ENCODE assay signal across 8 cellular contexts in genomic region chr4:40196724-40197281, GRCh38. TPM values are rescaled to one million over a fixed set of nuclear protein-coding genes. Genes with fewer than 3 reads are reported as not detected.
A peak's percentile ranks its signal among the peaks of the same experiment; 100 is the strongest.
DNase-seq lines count a peak whose midpoint lies in the region; ATAC-seq and TF ChIP-seq lines count a peak whose summit lies in the region.

A gene with protein sequence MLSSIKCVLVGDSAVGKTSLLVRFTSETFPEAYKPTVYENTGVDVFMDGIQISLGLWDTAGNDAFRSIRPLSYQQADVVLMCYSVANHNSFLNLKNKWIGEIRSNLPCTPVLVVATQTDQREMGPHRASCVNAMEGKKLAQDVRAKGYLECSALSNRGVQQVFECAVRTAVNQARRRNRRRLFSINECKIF (plus strand): TSS chr4:40197031. CDS start chr4:40243387, 46,356 bp downstream.

- no peaks in the 10 kb centered on the region for H3K27me3 Mint-ChIP-seq in CD4-positive, alpha-beta memory T cell
- no peaks in the 10 kb centered on the region for H3K27me3 Mint-ChIP-seq in activated CD8-positive, alpha-beta T cell treated with anti-CD3 and anti-CD28 coated beads for 36 hours
- peaks cover 8 to 47% (median 47%) of the 10 kb centered on the region in 3 donors for H3K27me3 Mint-ChIP-seq in immature natural killer cell (ENCODE audit: low read depth in 3 of 3)

- POLR2A ChIA-PET in CD4-positive, alpha-beta memory T cell (lab: Charles Lee; ENCODE audit: partially characterized antibody): interaction anchor here (0.6 to 27.4 kb wide), 16 partner anchors 10 to 543 kb away, joined by 3 to 1182 read pairs (median 13); partner anchors contain the start of gene N4BP2
- POLR2A ChIA-PET in activated CD8-positive, alpha-beta T cell treated with anti-CD3 and anti-CD28 coated beads for 36 hours (lab: Charles Lee): interaction anchor here (0.7 to 16.4 kb wide), 16 partner anchors 11 to 260 kb away, joined by 3 to 447 read pairs (median 5); partner anchors contain the start of gene N4BP2

- H3K4me3 ChIP-seq in CD4-positive, alpha-beta memory T cell (ENCODE audit: low read length in 2 of 2): peak within 1 kb of the TSS; percentile 84 to 98
- H3K4me3 ChIP-seq in HUES48 (ENCODE audit: low read depth, low read length): peak within 1 kb of the TSS; percentile 28
- no peak within 1 kb of the TSS for H3K4me3 ChIP-seq in lower leg skin (ENCODE audit: low read depth, poor library complexity, severe bottlenecking)

- peak within 1 kb of the TSS; percentile 45 for H3K9ac ChIP-seq in HUES48 (ENCODE audit: low read depth, low read length)

- H3K27me3 ChIP-seq in CD4-positive, alpha-beta memory T cell (ENCODE audit: insufficient read depth, low read length): no peaks in the 10 kb centered on the region
- H3K27me3 ChIP-seq in HUES48 (ENCODE audit: control insufficient read depth, insufficient read depth, low read length): no peaks in the 10 kb centered on the region

- TF ChIP-seq CTCF in activated CD8-positive, alpha-beta T cell treated with anti-CD3 and anti-CD28 coated beads for 36 hours (IDR thresholded peaks at IDR 0.05): no peak
- no peak for TF ChIP-seq CTCF in lower leg skin (IDR thresholded peaks at IDR 0.05)

- H3K36me3 ChIP-seq in CD4-positive, alpha-beta memory T cell (ENCODE audit: insufficient read depth, low read length): no peaks in the 10 kb centered on the region
- no peaks in the 10 kb centered on the region for H3K36me3 ChIP-seq in HUES48 (ENCODE audit: control insufficient read depth, insufficient read depth, low read length)

- peaks cover 29 to 83% (median 39%) of the 10 kb centered on the region in 4 donors for H3K4me1 Mint-ChIP-seq in CD4-positive, alpha-beta memory T cell
- H3K4me1 Mint-ChIP-seq in activated CD8-positive, alpha-beta T cell treated with anti-CD3 and anti-CD28 coated beads for 36 hours (ENCODE audit: low read depth): peaks cover 41% of the 10 kb centered on the region
- H3K4me1 Mint-ChIP-seq in immature natural killer cell: peaks cover 86 to 88% of the 10 kb centered on the region in 2 donors

- TF ChIP-seq POLR2A in lower leg skin (IDR thresholded peaks at IDR 0.05): no peak

- H3K27ac ChIP-seq in CD4-positive, alpha-beta memory T cell (ENCODE audit: low read depth, low read length): peak within 1 kb of the TSS; percentile 99
- H3K27ac ChIP-seq in HUES48 (ENCODE audit: low read depth, low read length): peak within 1 kb of the TSS; percentile 74

- WGBS in lower leg skin, 2 donors: 60 to 65% methylated on average over 14 of the region's 14 CpGs

- no peaks in the 10 kb centered on the region for H3K9me3 ChIP-seq in CD4-positive, alpha-beta memory T cell (ENCODE audit: control insufficient read depth in 1 of 2, low read length in 2 of 2)
- H3K9me3 ChIP-seq in HUES48 (ENCODE audit: control insufficient read depth, insufficient read depth, low read length): no peaks in the 10 kb centered on the region

- peak; percentile 34 for ATAC-seq in activated CD8-positive, alpha-beta T cell treated with anti-CD3 and anti-CD28 coated beads for 36 hours
- ATAC-seq in GM18502 (IDR thresholded peaks at IDR 0.05; ENCODE audit: poor library complexity, unreplicated experiment): no peak

- H3K4me1 ChIP-seq in CD4-positive, alpha-beta memory T cell (ENCODE audit: insufficient read depth, low read length): peaks cover 48% of the 10 kb centered on the region
- peaks cover 65% of the 10 kb centered on the region for H3K4me1 ChIP-seq in HUES48 (ENCODE audit: control insufficient read depth, insufficient read depth, low read length)

- H3K4me3 Mint-ChIP-seq in CD4-positive, alpha-beta memory T cell: peak within 1 kb of the TSS; percentile 95 to 100 (median 98)
- peak within 1 kb of the TSS; percentile 99 for H3K4me3 Mint-ChIP-seq in activated CD8-positive, alpha-beta T cell treated with anti-CD3 and anti-CD28 coated beads for 36 hours
- peak within 1 kb of the TSS; percentile 94 to 97 (median 95) for H3K4me3 Mint-ChIP-seq in immature natural killer cell

- peak; percentile 83 to 94 (median 86) for DNase-seq in CD4-positive, alpha-beta memory T cell
- peak; percentile 93 for DNase-seq in activated CD8-positive, alpha-beta T cell treated with anti-CD3 and anti-CD28 coated beads for 36 hours
- peak; percentile 78 to 81 (median 81) for DNase-seq in immature natural killer cell
- DNase-seq in stimulated activated naive CD4-positive, alpha-beta T cell (lab: John Stamatoyannopoulos, UW): peak; percentile 67 to 88 (median 79)
- DNase-seq in lower leg skin (ENCODE audit: low spot score in 2 of 2): no peak
- no peak for DNase-seq in AG20443 (ENCODE audit: low spot score)

- CTCF ChIA-PET in CD4-positive, alpha-beta memory T cell (lab: Charles Lee; ENCODE audit: partially characterized antibody): interaction anchor here (1.0 to 7.7 kb wide), 13 partner anchors 9 to 141 kb away, joined by 3 to 115 read pairs (median 8); no protein-coding TSS in a partner anchor
- CTCF ChIA-PET in activated CD8-positive, alpha-beta T cell treated with anti-CD3 and anti-CD28 coated beads for 36 hours (lab: Charles Lee): interaction anchor here (0.8 to 6.3 kb wide), 12 partner anchors 11 to 141 kb away, joined by 3 to 40 read pairs (median 4); partner anchors contain the start of gene N4BP2

- H3K27ac Mint-ChIP-seq in CD4-positive, alpha-beta memory T cell: peak within 1 kb of the TSS; percentile 98 to 100 (median 100)
- peak within 1 kb of the TSS; percentile 99 for H3K27ac Mint-ChIP-seq in activated CD8-positive, alpha-beta T cell treated with anti-CD3 and anti-CD28 coated beads for 36 hours
- peak within 1 kb of the TSS; percentile 96 to 100 (median 98) for H3K27ac Mint-ChIP-seq in immature natural killer cell

- peaks cover 0 to 5% (median 0%) of the 10 kb centered on the region in 8 donors for H3K9me3 Mint-ChIP-seq in CD4-positive, alpha-beta memory T cell
- H3K9me3 Mint-ChIP-seq in activated CD8-positive, alpha-beta T cell treated with anti-CD3 and anti-CD28 coated beads for 36 hours: peaks cover 5% of the 10 kb centered on the region
- H3K9me3 Mint-ChIP-seq in immature natural killer cell: no peaks in the 10 kb centered on the region

- intact Hi-C loops in CD4-positive, alpha-beta memory T cell (cut with micrococcal nuclease): loop anchor here (1.0 to 10.0 kb wide), 6 partner anchors 30 to 1532 kb away; partner anchors contain the start of genes KLF3, SMIM14 and UBE2K
- intact Hi-C loops in activated CD8-positive, alpha-beta T cell treated with anti-CD3 and anti-CD28 coated beads for 36 hours (cut with micrococcal nuclease): loop anchor here (5.0 kb wide), 1 partner anchor 140 kb away; the partner anchor contains the start of gene N4BP2
- intact Hi-C loops in lower leg skin (cut with DNase I; ENCODE audit: low total_unique reads): no loop called here

- peaks cover 19 to 53% of the 10 kb centered on the region in 2 donors for H3K36me3 Mint-ChIP-seq in CD4-positive, alpha-beta memory T cell
- peaks cover 52% of the 10 kb centered on the region for H3K36me3 Mint-ChIP-seq in activated CD8-positive, alpha-beta T cell treated with anti-CD3 and anti-CD28 coated beads for 36 hours (ENCODE audit: low read depth)
- peaks cover 0 to 6% (median 3%) of the 10 kb centered on the region in 3 donors for H3K36me3 Mint-ChIP-seq in immature natural killer cell

RNA-seq across cellular contexts. Expression of the gene that starts here (rescaled TPM):
- 100 to 1,000 TPM; 198 to 200 TPM for total RNA-seq in CD4-positive, alpha-beta memory T cell
- 100 to 1,000 TPM; 266 to 486 TPM for polyA plus RNA-seq in CD4-positive, alpha-beta memory T cell
- 100 to 1,000 TPM; 121 to 126 TPM for total RNA-seq in activated CD8-positive, alpha-beta T cell treated with anti-CD3 and anti-CD28 coated beads for 36 hours
- 10 to 100 TPM; 82.0 to 97.6 (median 97.3) TPM for polyA plus RNA-seq in immature natural killer cell
- total RNA-seq in lower leg skin: 1 to 10 TPM in 3 of 4 donors, not detected in 1; 1.5 to 3.4 (median 2.2) TPM

Comparison
In these comparisons a context has a peak if more than half of its experiments do, and no peak if none do; other contexts are left out.
1. RNA of the gene that starts here (total RNA-seq): 198 to 200 TPM in CD4-positive, alpha-beta memory T cell and 121 to 126 TPM in activated CD8-positive, alpha-beta T cell treated with anti-CD3 and anti-CD28 coated beads for 36 hours; 1.5 to 3.4 TPM in lower leg skin; every median in the first group is over 10 times any median in the second.
2. DNase-seq: peak in CD4-positive, alpha-beta memory T cell (5 of 5), activated CD8-positive, alpha-beta T cell treated with anti-CD3 and anti-CD28 coated beads for 36 hours (single experiment), immature natural killer cell (3 of 3) and stimulated activated naive CD4-positive, alpha-beta T cell (6 of 6); none in lower leg skin (0 of 2) and AG20443 (single experiment).
3. Peak in every context shown above with its lines, with median percentiles within 50 percentile points of each other: H3K27ac Mint-ChIP-seq and H3K4me3 Mint-ChIP-seq.